ENCODE assay signal across 8 cellular contexts in genomic region chrX:154411981-154412340, GRCh38. TPM values are rescaled to one million over a fixed set of nuclear protein-coding genes. Genes with fewer than 3 reads are reported as not detected.
A peak's percentile ranks its signal among the peaks of the same experiment; 100 is the strongest.
DNase-seq lines count a peak whose midpoint lies in the region; ATAC-seq and TF ChIP-seq lines count a peak whose summit lies in the region.

No MANE protein-coding gene starts in this region.

- no peak for TF ChIP-seq CTCF in brain microvascular endothelial cell (IDR thresholded peaks at IDR 0.05; ENCODE audit: low read depth, low read length, missing control alignments)
- no peak for TF ChIP-seq CTCF in spleen (IDR thresholded peaks at IDR 0.05 in 8 of 11, conservative IDR thresholded peaks at IDR 0.05 in 3 of 11)

- intact Hi-C loops in spleen (cut with DNase I; ENCODE audit: low total_unique reads) = no loop called here

- H3K27me3 ChIP-seq in brain microvascular endothelial cell (replicated peaks) (no peaks in the 10 kb centered on the region), spleen (replicated peaks in 1 of 7) (no peaks in the 10 kb centered on the region)

- peaks cover 4 to 8% (median 8%) of the 10 kb centered on the region in 3 donors for H3K27me3 Mint-ChIP-seq in immature natural killer cell (ENCODE audit: low read depth in 3 of 3)

- H3K36me3 ChIP-seq in brain microvascular endothelial cell (replicated peaks) = no peaks in the 10 kb centered on the region
- H3K36me3 ChIP-seq in spleen = peaks cover 0 to 18% (median 0%) of the 10 kb centered on the region in 6 donors

- peaks cover 26% of the 10 kb centered on the region in 2 donors for H3K4me1 Mint-ChIP-seq in immature natural killer cell

- DNase-seq in DMS153 treated with DMSO at 0.1 percent for 48 hours (lab: John Stamatoyannopoulos, UW; ENCODE audit: unreplicated experiment) (peak; percentile 18), LHCN-M2 (ENCODE audit: low read depth) (peak; percentile 42), SW480 (ENCODE audit: low spot score) (peak; percentile 54), brain microvascular endothelial cell (no peak), immature natural killer cell (peak; percentile 27 to 34 (median 34)), spleen (peak; percentile 91), cerebellar nuclear complex (lab: John Stamatoyannopoulos, UW) (no peak)

- no peak for TF ChIP-seq POLR2A in spleen (IDR thresholded peaks at IDR 0.05)

- H3K4me3 ChIP-seq in brain microvascular endothelial cell (ENCODE audit: low read depth, low read length) (peak overlapping the region; percentile 59), spleen (peak overlapping the region; percentile 42 to 84 (median 68))

- in situ Hi-C loops in brain microvascular endothelial cell (cut with HindIII; ENCODE audit: low pct_ligation_motif_present, low sequenced_read_pairs) = no loop called here

- peak overlapping the region; percentile 71 to 81 (median 76) for H3K4me3 Mint-ChIP-seq in immature natural killer cell

- peak overlapping the region; percentile 62 to 86 (median 78) for H3K27ac Mint-ChIP-seq in immature natural killer cell

- WGBS in spleen, 5 donors = 0 to 49% (median 3%) methylated on average over 12 to 29 of the region's 29 CpGs

- peak; percentile 52 for ATAC-seq in GM21529 (IDR thresholded peaks at IDR 0.05; ENCODE audit: unreplicated experiment)

- no peaks in the 10 kb centered on the region for H3K9me3 ChIP-seq in spleen

- H3K27ac ChIP-seq in brain microvascular endothelial cell = no peak overlapping the region
- H3K27ac ChIP-seq in spleen = peak overlapping the region; percentile 79 to 98 (median 96)

- no peaks in the 10 kb centered on the region for H3K36me3 Mint-ChIP-seq in immature natural killer cell

- H3K9me3 Mint-ChIP-seq in immature natural killer cell = no peaks in the 10 kb centered on the region

- peaks cover 0 to 52% (median 36%) of the 10 kb centered on the region in 6 donors for H3K4me1 ChIP-seq in spleen

RNA-seq across cellular contexts. Expression of gene TAFAZZIN, which starts 0.6 kb away (rescaled TPM):
- total RNA-seq in LHCN-M2 (2014; rRNA removed) (28.2 and 159 TPM in 2 replicates), spleen (100 to 1,000 TPM in 1 of 7 donors, 10 to 100 TPM in 6; 70.1 to 107 (median 76.3) TPM)
- polyA plus RNA-seq in LHCN-M2 (2012) = 15.1 TPM
- polyA plus RNA-seq in immature natural killer cell (10 to 100 TPM; 24.9 to 39.2 (median 32.4) TPM), spleen (100 to 1,000 TPM in 2 of 3 donors, 10 to 100 TPM in 1; 65.7 to 135 (median 115) TPM)

RNA-seq across cellular contexts. Expression of gene DNASE1L1, which starts 2.9 kb away (rescaled TPM):
- total RNA-seq in LHCN-M2 (2014; rRNA removed) (96.6 and 104 TPM in 2 replicates), spleen (10 to 100 TPM; 25.9 to 54.5 (median 43.5) TPM)
- 91.3 TPM for polyA plus RNA-seq in LHCN-M2 (2012)
- polyA plus RNA-seq in immature natural killer cell (10 to 100 TPM; 14.1 to 21.1 (median 17.8) TPM), spleen (10 to 100 TPM; 18.1 to 26.5 (median 22.5) TPM)

RNA-seq across cellular contexts. Expression of gene RPL10, which starts 13.8 kb away (rescaled TPM):
- total RNA-seq in LHCN-M2 (2014; rRNA removed) = 2,668 and 4,535 TPM in 2 replicates
- 3,666 TPM for polyA plus RNA-seq in LHCN-M2 (2012)
- polyA plus RNA-seq in immature natural killer cell = 1,000 to 10,000 TPM; 2,085 to 3,021 (median 2,819) TPM
- total RNA-seq in spleen = 1,000 to 10,000 TPM; 2,711 to 4,089 (median 3,238) TPM
- 1,000 to 10,000 TPM; 6,919 to 9,324 (median 8,870) TPM for polyA plus RNA-seq in spleen

RNA-seq across cellular contexts. Expression of gene ATP6AP1, which starts 16.5 kb away (rescaled TPM):
- total RNA-seq in LHCN-M2 (2014; rRNA removed) = 48.9 and 50.6 TPM in 2 replicates
- 86.2 TPM for polyA plus RNA-seq in LHCN-M2 (2012)
- 100 to 1,000 TPM in 2 of 3 donors, 10 to 100 TPM in 1; 98.3 to 193 (median 154) TPM for polyA plus RNA-seq in immature natural killer cell
- total RNA-seq in spleen = 100 to 1,000 TPM in 3 of 7 donors, 10 to 100 TPM in 4; 80.3 to 127 (median 99.9) TPM
- polyA plus RNA-seq in spleen = 10 to 100 TPM; 34.2 to 62.3 (median 44.1) TPM

RNA-seq across cellular contexts. Expression of gene GDI1, which starts 25.0 kb away (rescaled TPM):
- total RNA-seq in LHCN-M2 (2014; rRNA removed) (190 and 218 TPM in 2 replicates), spleen (100 to 1,000 TPM in 6 of 7 donors, 10 to 100 TPM in 1; 88.7 to 137 (median 111) TPM)
- polyA plus RNA-seq in LHCN-M2 (2012) = 150 TPM
- polyA plus RNA-seq in immature natural killer cell (10 to 100 TPM; 20.9 to 37.8 (median 29.2) TPM), spleen (100 to 1,000 TPM in 2 of 3 donors, 10 to 100 TPM in 1; 56.2 to 125 (median 107) TPM)

Comparison
In these comparisons a context has a peak if more than half of its experiments do, and no peak if none do; other contexts are left out.
1. DNase-seq: peak in DMS153 treated with DMSO at 0.1 percent for 48 hours (single experiment), LHCN-M2 (single experiment), SW480 (single experiment), immature natural killer cell (3 of 3) and spleen (single experiment); none in brain microvascular endothelial cell (single experiment) and cerebellar nuclear complex (0 of 2).